In the genomic region with DNA sequence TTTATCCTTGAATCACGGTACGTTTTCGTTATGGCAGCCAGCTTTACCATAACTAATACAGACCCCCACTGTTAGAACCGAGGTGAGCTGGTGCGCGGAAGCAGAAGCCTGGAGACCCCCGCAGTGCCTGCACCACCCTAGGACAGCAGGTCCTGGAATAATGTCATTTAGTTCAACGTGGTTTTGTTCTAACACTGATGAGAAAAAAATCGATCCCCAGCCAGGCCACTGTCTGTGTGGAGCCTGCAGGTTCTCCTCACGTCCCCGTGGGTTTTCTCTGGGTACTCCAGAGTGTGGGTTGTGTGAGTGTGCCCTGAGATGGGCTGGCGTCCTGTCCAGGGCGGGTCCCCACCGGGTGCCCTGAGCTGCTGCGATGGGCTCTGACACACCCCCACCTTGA, we compare ENCODE assay signal across 22 cellular contexts.
"Had no signal": no experiment of that assay in that cellular context is flagged by ENCODE, and none has a peak within 500 bp of the region (broad histone marks: within the 10 kb centered on the region; RNA-seq: fewer than 3 reads in every experiment).

No MANE protein-coding gene starts in this region.

- H3K4me3 ChIP-seq: esophagus squamous epithelium, gastroesophageal sphincter, prostate gland, right lobe of liver, thoracic aorta, transverse colon had no signal

- H3K27me3 ChIP-seq: esophagus squamous epithelium, gastroesophageal sphincter, right lobe of liver, transverse colon had no signal

- H3K79me2 ChIP-seq: parathyroid adenoma had no signal

- H3K27ac ChIP-seq: esophagus squamous epithelium, gastroesophageal sphincter, parathyroid adenoma, prostate gland, right lobe of liver, thoracic aorta, transverse colon had no signal

- ATAC-seq: gastroesophageal sphincter; left colon; natural killer cell treated with Interleukin-12 subunit alpha and Interleukin-12 subunit beta and Interleukin-15 and Interleukin-18, amount 100 ng/mL, for 72 hours; right lobe of liver; stimulated activated memory B cell treated with anti-CD40 and anti-IgM and Interleukin-4, amounts not matched to agents 10 μg/mL and 1 μg/mL and 100 μg/mL, for 72 hours had no signal

- H3K36me3 ChIP-seq: esophagus squamous epithelium, gastroesophageal sphincter, prostate gland, right lobe of liver, thoracic aorta, transverse colon had no signal

- FAIRE-seq: colon, kidney had no signal

- H3K9me3 ChIP-seq: gastroesophageal sphincter, prostate gland, right lobe of liver, thoracic aorta, transverse colon had no signal

- H3K36me3 Mint-ChIP-seq: memory B cell; stimulated activated memory B cell treated with anti-CD40 and anti-IgM and Interleukin-4, amounts not matched to agents 10 μg/mL and 1 μg/mL and 100 μg/mL, for 72 hours had no signal

- H3K9me3 Mint-ChIP-seq: memory B cell; natural killer cell treated with Interleukin-12 subunit alpha and Interleukin-12 subunit beta and Interleukin-15 and Interleukin-18, amount 100 ng/mL, for 72 hours; stimulated activated memory B cell treated with anti-CD40 and anti-IgM and Interleukin-4, amounts not matched to agents 10 μg/mL and 1 μg/mL and 100 μg/mL, for 72 hours; stimulated activated naive CD8-positive, alpha-beta T cell treated with anti-CD3 and anti-CD28 coated beads, Interleukin-15, Interleukin-2, amounts not matched to agents 100 ng/mL and 50 ng/mL, for 24 hours had no signal

- DNase-seq: cerebellar nuclear complex; esophagus squamous epithelium; foreskin fibroblast; glutamatergic neuron; kidney; left colon; midbrain; occipital lobe; right lobe of liver; stimulated activated CD4-positive, alpha-beta T cell treated with anti-CD3 and anti-CD28 coated beads, Interleukin-4, amount 100 ng/mL, for 1 hour; stimulated activated CD8-positive, alpha-beta memory T cell treated with anti-CD3 and anti-CD28 coated beads, Interleukin-4, amount 100 ng/mL, for 48 hours; transverse colon had no signal

- H3K4me1 ChIP-seq: parathyroid adenoma, prostate gland had no signal

- H3K9ac ChIP-seq: parathyroid adenoma had no signal

- H3K27ac Mint-ChIP-seq: dendritic cell treated with granulocyte-macrophage colony-stimulating factor and Interleukin-4, amounts not matched to agents 40 ng/mL and 50 ng/mL, for 4 days; memory B cell; natural killer cell treated with Interleukin-12 subunit alpha and Interleukin-12 subunit beta and Interleukin-15 and Interleukin-18, amount 100 ng/mL, for 72 hours; stimulated activated memory B cell treated with anti-CD40 and anti-IgM and Interleukin-4, amounts not matched to agents 10 μg/mL and 1 μg/mL and 100 μg/mL, for 72 hours; stimulated activated naive CD8-positive, alpha-beta T cell treated with anti-CD3 and anti-CD28 coated beads, Interleukin-15, Interleukin-2, amounts not matched to agents 100 ng/mL and 50 ng/mL, for 24 hours had no signal

- H3K4me3 Mint-ChIP-seq: dendritic cell treated with granulocyte-macrophage colony-stimulating factor and Interleukin-4, amounts not matched to agents 40 ng/mL and 50 ng/mL, for 4 days; memory B cell; natural killer cell treated with Interleukin-12 subunit alpha and Interleukin-12 subunit beta and Interleukin-15 and Interleukin-18, amount 100 ng/mL, for 72 hours; stimulated activated memory B cell treated with anti-CD40 and anti-IgM and Interleukin-4, amounts not matched to agents 10 μg/mL and 1 μg/mL and 100 μg/mL, for 72 hours; stimulated activated naive CD8-positive, alpha-beta T cell treated with anti-CD3 and anti-CD28 coated beads, Interleukin-15, Interleukin-2, amounts not matched to agents 100 ng/mL and 50 ng/mL, for 24 hours had no signal

- H2AFZ ChIP-seq: parathyroid adenoma had no signal

- H3K27me3 Mint-ChIP-seq: dendritic cell treated with granulocyte-macrophage colony-stimulating factor and Interleukin-4, amounts not matched to agents 40 ng/mL and 50 ng/mL, for 4 days; memory B cell; natural killer cell treated with Interleukin-12 subunit alpha and Interleukin-12 subunit beta and Interleukin-15 and Interleukin-18, amount 100 ng/mL, for 72 hours; stimulated activated memory B cell treated with anti-CD40 and anti-IgM and Interleukin-4, amounts not matched to agents 10 μg/mL and 1 μg/mL and 100 μg/mL, for 72 hours; stimulated activated naive CD8-positive, alpha-beta T cell treated with anti-CD3 and anti-CD28 coated beads, Interleukin-15, Interleukin-2, amounts not matched to agents 100 ng/mL and 50 ng/mL, for 24 hours had no signal
